ENCODE assay signal across 40 cellular contexts in genomic region chr4:1950369-1950768, GRCh38.
"Had no signal": no experiment of that assay in that cellular context is flagged by ENCODE, and none has a peak within 500 bp of the region (broad histone marks: within the 10 kb centered on the region; RNA-seq: fewer than 3 reads in every experiment).

No MANE protein-coding gene starts in this region.

- FAIRE-seq: astrocyte, bronchial epithelial cell, TTC549 had no signal

- H3K9me3 Mint-ChIP-seq: activated B cell treated with CpG ODN at 0.5 μM for 24 hours; activated CD4-positive, alpha-beta memory T cell treated with anti-CD3 and anti-CD28 coated beads for 36 hours; activated CD4-positive, alpha-beta T cell treated with anti-CD3 and anti-CD28 coated beads, Interleukin-2, amount 10 ng/mL, durations not matched to agents 24 days and 14 days; activated CD8-positive, alpha-beta T cell treated with anti-CD3 and anti-CD28 coated beads for 36 hours; activated naive CD4-positive, alpha-beta T cell treated with anti-CD3 and anti-CD28 coated beads for 36 hours; activated naive CD4-positive, alpha-beta T cell treated with anti-CD3 and anti-CD28 coated beads, Interleukin-2, amount 50 U/mL, for 72 hours; activated naive CD8-positive, alpha-beta T cell treated with anti-CD3 and anti-CD28 coated beads for 36 hours; activated T-cell treated with anti-CD3 and anti-CD28 coated beads, Interleukin-2, amount 50 U/mL, for 4 hours; activated T-cell treated with anti-CD3 and anti-CD28 coated beads, Interleukin-2, amount 50 U/mL, for 72 hours; activated T-helper 1 cell treated with anti-CD3 and anti-CD28 coated beads, Interleukin-12 subunit alpha, Interleukin-12 subunit beta, Interleukin-2, Interleukin-4 antibody, amounts not matched to agents 30 ng/mL and 10 ng/mL and 1 ng/mL, durations not matched to agents 14 hours and 24 hours and 36 hours; activated T-helper 17 cell treated with anti-CD3 and anti-CD28 coated beads, Interleukin-2, amount 50 U/mL, for 72 hours; central memory CD8-positive, alpha-beta T cell; T-helper 1 cell treated with Interleukin-12 subunit alpha and Interleukin-12 subunit beta and Interleukin-4 antibody, amounts not matched to agents 30 μg/mL and 1 μg/mL, for 36 hours; T-helper 2 cell treated with Interferon-gamma antibody and Interleukin-4, amounts not matched to agents 5 μg/mL and 100 μg/mL, for 36 hours had no signal

- H3K27ac ChIP-seq: adrenal gland, body of pancreas, brain microvascular endothelial cell, cardiac muscle cell, VCaP had no signal

- DNase-seq: activated B cell treated with CpG ODN at 0.5 μM for 24 hours; activated CD4-positive, alpha-beta memory T cell treated with anti-CD3 and anti-CD28 coated beads for 36 hours; activated CD4-positive, alpha-beta T cell treated with anti-CD3 and anti-CD28 coated beads for 4 hours; activated CD4-positive, alpha-beta T cell treated with anti-CD3 and anti-CD28 coated beads, Interleukin-2, amount 10 ng/mL, durations not matched to agents 24 days and 14 days; activated CD4-positive, alpha-beta T cell treated with anti-CD3 and anti-CD28 coated beads, Interleukin-2, amount 50 U/mL, for 1 hour; activated CD4-positive, alpha-beta T cell treated with anti-CD3 and anti-CD28 coated beads, Interleukin-2, amount 50 U/mL, for 4 hours; activated CD4-positive, CD25-positive, alpha-beta regulatory T cell treated with anti-CD3 and anti-CD28 coated beads, Interleukin-2, amount 50 U/mL, for 72 hours; activated CD8-positive, alpha-beta memory T cell treated with anti-CD3 and anti-CD28 coated beads, Interleukin-2, amount 50 U/mL, for 4 hours; activated CD8-positive, alpha-beta T cell treated with anti-CD3 and anti-CD28 coated beads for 36 hours; activated effector memory CD4-positive, alpha-beta T cell treated with anti-CD3 and anti-CD28 coated beads, Interleukin-2, amount 50 U/mL, for 16 hours; activated gamma-delta T cell treated with Interleukin-2 at 50 U/mL for 16 hours; activated naive CD4-positive, alpha-beta T cell; activated naive CD4-positive, alpha-beta T cell treated with anti-CD3 and anti-CD28 coated beads for 36 hours; activated naive CD4-positive, alpha-beta T cell treated with anti-CD3 and anti-CD28 coated beads, Interleukin-2, amount 50 U/mL, for 16 hours; activated naive CD8-positive, alpha-beta T cell treated with anti-CD3 and anti-CD28 coated beads for 36 hours; activated T-cell treated with anti-CD3 and anti-CD28 coated beads for 4 hours; activated T-cell treated with anti-CD3 and anti-CD28 coated beads, Interleukin-2, amount 50 U/mL, for 1 hour; activated T-cell treated with anti-CD3 and anti-CD28 coated beads, Interleukin-2, amount 50 U/mL, for 4 hours; activated T-cell treated with anti-CD3 and anti-CD28 coated beads, Interleukin-2, amount 50 U/mL, for 72 hours; adrenal gland; amniotic stem cell; aorta; body of pancreas; brain microvascular endothelial cell; caudate nucleus; cerebellar nuclear complex; T-helper 1 cell; T-helper 2 cell; T-helper 9 cell had no signal

- H3K4me3 Mint-ChIP-seq: activated B cell treated with CpG ODN at 0.5 μM for 24 hours; activated CD4-positive, alpha-beta memory T cell treated with anti-CD3 and anti-CD28 coated beads for 36 hours; activated CD4-positive, alpha-beta T cell treated with anti-CD3 and anti-CD28 coated beads, Interleukin-2, amount 10 ng/mL, durations not matched to agents 24 days and 14 days; activated CD8-positive, alpha-beta T cell treated with anti-CD3 and anti-CD28 coated beads for 36 hours; activated naive CD4-positive, alpha-beta T cell treated with anti-CD3 and anti-CD28 coated beads for 36 hours; activated naive CD8-positive, alpha-beta T cell treated with anti-CD3 and anti-CD28 coated beads for 36 hours; activated T-cell treated with anti-CD3 and anti-CD28 coated beads, Interleukin-2, amount 50 U/mL, for 4 hours; activated T-cell treated with anti-CD3 and anti-CD28 coated beads, Interleukin-2, amount 50 U/mL, for 72 hours; activated T-helper 1 cell treated with anti-CD3 and anti-CD28 coated beads, Interleukin-12 subunit alpha, Interleukin-12 subunit beta, Interleukin-2, Interleukin-4 antibody, amounts not matched to agents 30 ng/mL and 10 ng/mL and 1 ng/mL, durations not matched to agents 14 hours and 24 hours and 36 hours; activated T-helper 17 cell treated with anti-CD3 and anti-CD28 coated beads, Interleukin-2, amount 50 U/mL, for 72 hours; central memory CD8-positive, alpha-beta T cell; T-helper 1 cell treated with Interleukin-12 subunit alpha and Interleukin-12 subunit beta and Interleukin-4 antibody, amounts not matched to agents 30 μg/mL and 1 μg/mL, for 36 hours; T-helper 2 cell treated with Interferon-gamma antibody and Interleukin-4, amounts not matched to agents 5 μg/mL and 100 μg/mL, for 36 hours had no signal

- H3K27me3 Mint-ChIP-seq: activated B cell treated with CpG ODN at 0.5 μM for 24 hours; activated CD4-positive, alpha-beta memory T cell treated with anti-CD3 and anti-CD28 coated beads for 36 hours; activated CD4-positive, alpha-beta T cell treated with anti-CD3 and anti-CD28 coated beads, Interleukin-2, amount 10 ng/mL, durations not matched to agents 24 days and 14 days; activated CD8-positive, alpha-beta T cell treated with anti-CD3 and anti-CD28 coated beads for 36 hours; activated naive CD8-positive, alpha-beta T cell treated with anti-CD3 and anti-CD28 coated beads for 36 hours; activated T-helper 17 cell treated with anti-CD3 and anti-CD28 coated beads, Interleukin-2, amount 50 U/mL, for 72 hours; central memory CD8-positive, alpha-beta T cell had no signal

- H3K4me3 ChIP-seq: adrenal gland, body of pancreas, cardiac muscle cell had no signal

- H3K27ac Mint-ChIP-seq: activated B cell treated with CpG ODN at 0.5 μM for 24 hours; activated CD4-positive, alpha-beta memory T cell treated with anti-CD3 and anti-CD28 coated beads for 36 hours; activated CD4-positive, alpha-beta T cell treated with anti-CD3 and anti-CD28 coated beads, Interleukin-2, amount 10 ng/mL, durations not matched to agents 24 days and 14 days; activated CD8-positive, alpha-beta T cell treated with anti-CD3 and anti-CD28 coated beads for 36 hours; activated naive CD4-positive, alpha-beta T cell treated with anti-CD3 and anti-CD28 coated beads for 36 hours; activated naive CD4-positive, alpha-beta T cell treated with anti-CD3 and anti-CD28 coated beads, Interleukin-2, amount 50 U/mL, for 72 hours; activated naive CD8-positive, alpha-beta T cell treated with anti-CD3 and anti-CD28 coated beads for 36 hours; activated T-cell treated with anti-CD3 and anti-CD28 coated beads, Interleukin-2, amount 50 U/mL, for 72 hours; activated T-helper 1 cell treated with anti-CD3 and anti-CD28 coated beads, Interleukin-12 subunit alpha, Interleukin-12 subunit beta, Interleukin-2, Interleukin-4 antibody, amounts not matched to agents 30 ng/mL and 10 ng/mL and 1 ng/mL, durations not matched to agents 14 hours and 24 hours and 36 hours; activated T-helper 17 cell treated with anti-CD3 and anti-CD28 coated beads, Interleukin-2, amount 50 U/mL, for 72 hours; T-helper 1 cell treated with Interleukin-12 subunit alpha and Interleukin-12 subunit beta and Interleukin-4 antibody, amounts not matched to agents 30 μg/mL and 1 μg/mL, for 36 hours; T-helper 2 cell treated with Interferon-gamma antibody and Interleukin-4, amounts not matched to agents 5 μg/mL and 100 μg/mL, for 36 hours had no signal

- H3K4me1 ChIP-seq: adrenal gland had no signal

- H3K4me1 Mint-ChIP-seq: activated B cell treated with CpG ODN at 0.5 μM for 24 hours; activated CD4-positive, alpha-beta T cell treated with anti-CD3 and anti-CD28 coated beads, Interleukin-2, amount 10 ng/mL, durations not matched to agents 24 days and 14 days; activated naive CD8-positive, alpha-beta T cell treated with anti-CD3 and anti-CD28 coated beads for 36 hours; activated T-helper 17 cell treated with anti-CD3 and anti-CD28 coated beads, Interleukin-2, amount 50 U/mL, for 72 hours had no signal

- H3K9me3 ChIP-seq: adrenal gland, body of pancreas had no signal

- ATAC-seq: activated CD8-positive, alpha-beta T cell treated with anti-CD3 and anti-CD28 coated beads for 36 hours; activated naive CD4-positive, alpha-beta T cell treated with anti-CD3 and anti-CD28 coated beads, Interleukin-2, amount 50 U/mL, for 72 hours; activated T-cell treated with anti-CD3 and anti-CD28 coated beads, Interleukin-2, amount 50 U/mL, for 4 hours; activated T-cell treated with anti-CD3 and anti-CD28 coated beads, Interleukin-2, amount 50 U/mL, for 72 hours; activated T-helper 17 cell treated with anti-CD3 and anti-CD28 coated beads, Interleukin-2, amount 50 U/mL, for 72 hours had no signal

- H3K27me3 ChIP-seq: adrenal gland, body of pancreas, brain microvascular endothelial cell, cardiac muscle cell had no signal

- H3K36me3 ChIP-seq: brain microvascular endothelial cell had no signal
